8 cellular contexts compared by ENCODE assay signal in the genomic region with DNA sequence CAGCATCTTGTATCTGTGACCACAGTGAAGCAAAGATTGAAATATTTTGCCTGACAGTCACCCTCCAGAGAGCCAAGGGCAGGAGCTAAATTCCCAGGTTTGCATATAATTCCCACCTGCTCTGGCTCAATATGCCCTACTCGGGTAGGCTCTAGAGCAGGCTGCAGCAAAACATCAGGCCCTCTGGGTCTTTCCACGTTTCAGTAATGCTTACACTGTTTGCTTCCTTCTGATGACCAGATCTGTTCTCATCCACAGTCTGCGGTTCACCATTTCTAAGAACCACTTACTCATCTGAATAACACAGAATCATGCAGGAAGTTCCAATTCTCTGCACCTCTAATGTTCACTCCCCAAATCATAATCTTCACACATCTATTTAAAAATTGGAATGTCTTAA.
A peak's percentile ranks its signal among the peaks of the same experiment; 100 is the strongest.
DNase-seq lines count a peak whose midpoint lies in the region; ATAC-seq, FAIRE-seq and TF ChIP-seq lines count a peak whose summit lies in the region.

No MANE protein-coding gene starts in this region.

- no peak overlapping the region for H3K4me3 ChIP-seq in cardiac fibroblast (replicated peaks in 1 of 2; ENCODE audit: low read depth in 2 of 2, low read length in 2 of 2)

- H3K36me3 Mint-ChIP-seq in T-helper 1 cell treated with Interleukin-12 subunit alpha and Interleukin-12 subunit beta and Interleukin-4 antibody, amounts not matched to agents 30 μg/mL and 1 μg/mL, for 36 hours (ENCODE audit: low read depth): peaks cover 2% of the 10 kb centered on the region

- peaks cover 22% of the 10 kb centered on the region for H3K4me1 Mint-ChIP-seq in T-helper 1 cell treated with Interleukin-12 subunit alpha and Interleukin-12 subunit beta and Interleukin-4 antibody, amounts not matched to agents 30 μg/mL and 1 μg/mL, for 36 hours (ENCODE audit: low read depth)

- TF ChIP-seq CTCF in cardiac fibroblast (IDR thresholded peaks at IDR 0.05; ENCODE audit: low read depth, low read length) (no peak), GM10266 (IDR thresholded peaks at IDR 0.05; ENCODE audit: control insufficient read depth, insufficient read depth, low read depth, missing control alignments) (no peak)

- H3K27me3 Mint-ChIP-seq in T-helper 1 cell treated with Interleukin-12 subunit alpha and Interleukin-12 subunit beta and Interleukin-4 antibody, amounts not matched to agents 30 μg/mL and 1 μg/mL, for 36 hours (ENCODE audit: low read depth): no peaks in the 10 kb centered on the region

- no peak for FAIRE-seq in frontal cortex (lab: Jason Lieb, UNC)

- H3K9me3 Mint-ChIP-seq in T-helper 1 cell treated with Interleukin-12 subunit alpha and Interleukin-12 subunit beta and Interleukin-4 antibody, amounts not matched to agents 30 μg/mL and 1 μg/mL, for 36 hours: no peaks in the 10 kb centered on the region

- peak; percentile 98 for ATAC-seq in GM18508 (IDR thresholded peaks at IDR 0.05; ENCODE audit: insufficient read depth, unreplicated experiment)
- peak; percentile 74 for ATAC-seq in HG02840 (IDR thresholded peaks at IDR 0.05; ENCODE audit: low FRiP score, unreplicated experiment)

- peak; percentile 37 to 85 for DNase-seq in cardiac fibroblast (ENCODE audit: low read depth in 2 of 2)
- DNase-seq in stimulated activated CD4-positive, alpha-beta T cell treated with anti-CD3 and anti-CD28 coated beads, TNF-alpha, amount 100 ng/mL, for 48 hours (ENCODE audit: low read depth in 3 of 3): peak in 2 of 3 donors; percentile 8 to 21
- no peak for DNase-seq in GM10266 (ENCODE audit: extremely low spot score)
- DNase-seq in putamen (ENCODE audit: low spot score): no peak
- no peak for DNase-seq in frontal cortex (ENCODE audit: low spot score in 2 of 2)

- peak overlapping the region; percentile 63 for H3K27ac Mint-ChIP-seq in T-helper 1 cell treated with Interleukin-12 subunit alpha and Interleukin-12 subunit beta and Interleukin-4 antibody, amounts not matched to agents 30 μg/mL and 1 μg/mL, for 36 hours

- H3K4me3 Mint-ChIP-seq in T-helper 1 cell treated with Interleukin-12 subunit alpha and Interleukin-12 subunit beta and Interleukin-4 antibody, amounts not matched to agents 30 μg/mL and 1 μg/mL, for 36 hours: peak overlapping the region; percentile 23

Comparison
In these comparisons a context has a peak if more than half of its experiments do, and no peak if none do; other contexts are left out.
1. DNase-seq: peak in cardiac fibroblast (2 of 2) and stimulated activated CD4-positive, alpha-beta T cell treated with anti-CD3 and anti-CD28 coated beads, TNF-alpha, amount 100 ng/mL, for 48 hours (2 of 3); none in GM10266 (single experiment), putamen (single experiment) and frontal cortex (0 of 2).